ENCODE assay signal across 9 cellular contexts in genomic region chr7:26853788-26854393, GRCh38. TPM values are rescaled to one million over a fixed set of nuclear protein-coding genes. Genes with fewer than 3 reads are reported as not detected.
DNase-seq lines count a peak whose midpoint lies in the region; ATAC-seq and TF ChIP-seq lines count a peak whose summit lies in the region.
"Had no signal": no experiment of that assay in that cellular context is flagged by ENCODE, and none has a peak within 500 bp of the region (broad histone marks: within the 10 kb centered on the region; RNA-seq: fewer than 3 reads in every experiment).

No MANE protein-coding gene starts in this region.

- H3K27ac ChIP-seq in H9 (ENCODE audit: insufficient read length, low read depth, low read length) = no peak overlapping the region
- no peak overlapping the region for H3K27ac ChIP-seq in Peyer's patch
- peak overlapping the region in 2 of 4 donors; percentile 98 to 99 for H3K27ac ChIP-seq in esophagus squamous epithelium

- H3K27me3 Mint-ChIP-seq in H9 (ENCODE audit: low read depth) (peaks cover 75% of the 10 kb centered on the region), progenitor cell of endocrine pancreas (no peaks in the 10 kb centered on the region)

- intact Hi-C loops in esophagus squamous epithelium (cut with DNase I) = no loop called here
- intact Hi-C loops in Right ventricle myocardium superior (cut with DNase I) = no loop called here

- no peak overlapping the region for H3K56ac ChIP-seq in H9 (ENCODE audit: insufficient read length, low read depth, low read length)

- H2BK12ac ChIP-seq in H9 (ENCODE audit: insufficient read length, low read depth, low read length) = no peak overlapping the region

- H2AK5ac ChIP-seq in H9 (ENCODE audit: insufficient read length, low read length) = no peak overlapping the region

- H3K14ac ChIP-seq in H9 (ENCODE audit: insufficient read depth, low read length) = no peak overlapping the region

- no peak overlapping the region for H4K5ac ChIP-seq in H9 (ENCODE audit: insufficient read length, low read depth, low read length)

- H3K27me3 ChIP-seq in H9 (ENCODE audit: insufficient read depth, low read length) (peaks cover 7% of the 10 kb centered on the region; the same call in 1 of the 2 replicates), Peyer's patch (no peaks in the 10 kb centered on the region), esophagus squamous epithelium (peaks cover 0 to 30% (median 0%) of the 10 kb centered on the region in 4 donors)

- H2BK20ac ChIP-seq in H9 (ENCODE audit: low read depth, low read length, poor library complexity, severe bottlenecking) = no peak overlapping the region

- no peak overlapping the region for H2BK120ac ChIP-seq in H9 (ENCODE audit: low read depth, low read length, poor library complexity, severe bottlenecking)

- H3K4me2 ChIP-seq in H9 (ENCODE audit: insufficient read depth, insufficient read length, low read length) = no peak overlapping the region

- no peak overlapping the region for H3K4ac ChIP-seq in H9 (ENCODE audit: low read depth, low read length)

- no peak overlapping the region for H4K8ac ChIP-seq in H9 (replicated peaks; ENCODE audit: insufficient read length, low read depth, low read length)

- H3K4me1 Mint-ChIP-seq in H9 = peaks cover 17 to 22% of the 10 kb centered on the region in 2 experiments
- peaks cover 37% of the 10 kb centered on the region for H3K4me1 Mint-ChIP-seq in progenitor cell of endocrine pancreas (ENCODE audit: low read depth)

- H4K91ac ChIP-seq in H9 (ENCODE audit: insufficient read length, low read depth, low read length) = no peak overlapping the region

- H3K23ac ChIP-seq in H9 (ENCODE audit: insufficient read length, low read depth, low read length) = no peak overlapping the region

- H3K9me3 ChIP-seq in H9 (ENCODE audit: control insufficient read depth, low read depth, low read length) (no peaks in the 10 kb centered on the region), Peyer's patch (no peaks in the 10 kb centered on the region), esophagus squamous epithelium (no peaks in the 10 kb centered on the region)

- no peaks in the 10 kb centered on the region; a peak in 1 of 7 replicates for H3K36me3 Mint-ChIP-seq in H9 (ENCODE audit: insufficient read depth in 1 of 3, low read depth in 3 of 3)
- H3K36me3 Mint-ChIP-seq in progenitor cell of endocrine pancreas (ENCODE audit: insufficient read depth) = peaks cover 9% of the 10 kb centered on the region

- H2BK15ac ChIP-seq in H9 (ENCODE audit: low read depth, low read length) = no peak overlapping the region

- peak; percentile 69 for DNase-seq in AG10803 (ENCODE audit: low read depth)
- no peak for DNase-seq in H9
- DNase-seq in Peyer's patch = no peak
- no peak for DNase-seq in esophagus squamous epithelium (lab: John Stamatoyannopoulos, UW)
- DNase-seq in progenitor cell of endocrine pancreas (ENCODE audit: low spot score, unreplicated experiment) = no peak
- no peak for DNase-seq in activated CD4-positive, CD25-positive, alpha-beta regulatory T cell treated with anti-CD3 and anti-CD28 coated beads, Interleukin-2, amount 50 U/mL, for 72 hours
- DNase-seq in Right ventricle myocardium superior = no peak

- no peaks in the 10 kb centered on the region for H3K79me1 ChIP-seq in H9 (ENCODE audit: insufficient read depth, low read depth, low read length, poor library complexity, severe bottlenecking)

- TF ChIP-seq POLR2A in Peyer's patch (IDR thresholded peaks at IDR 0.05) = no peak
- TF ChIP-seq POLR2A in esophagus squamous epithelium (IDR thresholded peaks at IDR 0.05) = no peak

- H3K4me3 Mint-ChIP-seq in H9 = no peak overlapping the region
- H3K4me3 Mint-ChIP-seq in progenitor cell of endocrine pancreas (ENCODE audit: low read depth) = no peak overlapping the region
- H3K4me3 Mint-ChIP-seq: dendritic cell treated with granulocyte-macrophage colony-stimulating factor and Interleukin-4, amounts not matched to agents 40 ng/mL and 50 ng/mL, for 4 days had no signal

- H3T11ph ChIP-seq in H9 (ENCODE audit: low read length) = no peak overlapping the region

- H3K4me3 ChIP-seq in AG10803 (ENCODE audit: low read length) (no peak overlapping the region), Peyer's patch (no peak overlapping the region), esophagus squamous epithelium (no peak overlapping the region)

- no peaks in the 10 kb centered on the region for H3K36me3 ChIP-seq in Peyer's patch
- peaks cover 0 to 13% (median 0%) of the 10 kb centered on the region in 3 donors for H3K36me3 ChIP-seq in esophagus squamous epithelium

- no peaks in the 10 kb centered on the region for H3K9me3 Mint-ChIP-seq in H9
- no peaks in the 10 kb centered on the region for H3K9me3 Mint-ChIP-seq in progenitor cell of endocrine pancreas (ENCODE audit: low read depth)
- H3K9me3 Mint-ChIP-seq: dendritic cell treated with granulocyte-macrophage colony-stimulating factor and Interleukin-4, amounts not matched to agents 40 ng/mL and 50 ng/mL, for 4 days had no signal

- H4K20me1 ChIP-seq in H9 (ENCODE audit: control insufficient read depth, insufficient read depth, insufficient read length) = no peaks in the 10 kb centered on the region

- H3K23me2 ChIP-seq in H9 (ENCODE audit: insufficient read length, low read depth, low read length, poor library complexity, severe bottlenecking) = no peaks in the 10 kb centered on the region

- no CpG with 5 or more reads among the region's 4 CpGs for WGBS in H9 (ENCODE audit: extremely low coverage, insufficient read length, low lambda C conversion rate)
- 8% methylated on average over 4 of the region's 4 CpGs for WGBS in esophagus squamous epithelium, 2 donors

- TF ChIP-seq CTCF in AG10803 (conservative IDR thresholded peaks at IDR 0.05; ENCODE audit: low read length) (peak; percentile 76), H9 (conservative IDR thresholded peaks at IDR 0.05) (peak; percentile 52; the same call in 2 of the 3 replicates), Peyer's patch (IDR thresholded peaks at IDR 0.05) (peak in 5 of 6 experiments; percentile 39 to 73 (median 67)), esophagus squamous epithelium (IDR thresholded peaks at IDR 0.05) (peak; percentile 21 to 78 (median 58)), progenitor cell of endocrine pancreas (IDR thresholded peaks at IDR 0.05; ENCODE audit: unreplicated experiment) (peak; percentile 69)

- no peak for ATAC-seq in GM21723 (IDR thresholded peaks at IDR 0.05; ENCODE audit: unreplicated experiment)
- no peak for ATAC-seq in Right ventricle myocardium superior (ENCODE audit: poor library complexity)

- H3K18ac ChIP-seq in H9 (ENCODE audit: insufficient read length, low read depth, low read length) = no peak overlapping the region

- H2AFZ ChIP-seq in H9 (ENCODE audit: low read length) = no peak overlapping the region

- H3K27ac Mint-ChIP-seq in H9 (no peak overlapping the region), progenitor cell of endocrine pancreas (no peak overlapping the region)
- H3K27ac Mint-ChIP-seq: dendritic cell treated with granulocyte-macrophage colony-stimulating factor and Interleukin-4, amounts not matched to agents 40 ng/mL and 50 ng/mL, for 4 days had no signal

- no peaks in the 10 kb centered on the region for H3K79me2 ChIP-seq in H9 (ENCODE audit: insufficient read depth, low read length)

- no peak overlapping the region for H2BK5ac ChIP-seq in H9 (ENCODE audit: insufficient read length, low read length)

- H3K9ac ChIP-seq in H9 (ENCODE audit: extremely low read depth, insufficient read length, low read length) = no peak overlapping the region

- H3K4me1 ChIP-seq in H9 (ENCODE audit: insufficient read depth, low read length) (peaks cover 6% of the 10 kb centered on the region; the same call in 1 of the 2 replicates), Peyer's patch (peaks cover 0 to 12% (median 3%) of the 10 kb centered on the region in 4 donors), esophagus squamous epithelium (peaks cover 0 to 45% (median 3%) of the 10 kb centered on the region in 3 donors)

RNA-seq across cellular contexts. Expression of gene SKAP2, which starts 10.5 kb away (rescaled TPM):
- total RNA-seq in H9 (2021) (1.9 and 3.2 TPM in 2 replicates), Peyer's patch (100 to 1,000 TPM in 1 of 4 donors, 10 to 100 TPM in 3; 32.2 to 101 (median 37.9) TPM), esophagus squamous epithelium (10 to 100 TPM; 19.3 to 25.2 (median 21.4) TPM), progenitor cell of endocrine pancreas (42.8 and 46.4 TPM in 2 replicates), Right ventricle myocardium superior (5.2 TPM)
